In the genomic region with DNA sequence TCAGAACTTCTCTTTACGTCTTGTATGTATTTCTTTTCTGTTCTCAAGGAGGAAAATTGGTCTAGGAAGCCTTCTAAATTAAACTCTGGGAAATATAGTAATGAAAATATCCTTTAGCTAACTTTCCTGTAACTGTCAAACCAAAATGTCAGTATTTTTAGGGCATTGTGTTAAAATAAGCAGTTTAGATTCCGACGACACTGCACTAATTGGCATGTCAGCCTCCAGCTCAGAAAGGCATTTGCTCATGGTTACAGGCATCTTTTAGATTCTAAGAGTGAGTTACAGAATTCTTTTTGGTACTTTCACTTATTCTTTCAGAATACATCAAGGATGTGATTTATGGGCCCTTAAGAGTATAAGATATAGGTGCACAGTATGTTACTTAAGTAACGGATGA, we compare ENCODE assay signal across 1 cellular context.
TF ChIP-seq lines count a peak whose summit lies in the region.

No MANE protein-coding gene starts in this region.

TF ChIP-seq in HepG2, 621 proteins besides CTCF, POLR2A, EP300 and RAD21 (continued from another document):
- TF ChIP-seq, protein P1, sequence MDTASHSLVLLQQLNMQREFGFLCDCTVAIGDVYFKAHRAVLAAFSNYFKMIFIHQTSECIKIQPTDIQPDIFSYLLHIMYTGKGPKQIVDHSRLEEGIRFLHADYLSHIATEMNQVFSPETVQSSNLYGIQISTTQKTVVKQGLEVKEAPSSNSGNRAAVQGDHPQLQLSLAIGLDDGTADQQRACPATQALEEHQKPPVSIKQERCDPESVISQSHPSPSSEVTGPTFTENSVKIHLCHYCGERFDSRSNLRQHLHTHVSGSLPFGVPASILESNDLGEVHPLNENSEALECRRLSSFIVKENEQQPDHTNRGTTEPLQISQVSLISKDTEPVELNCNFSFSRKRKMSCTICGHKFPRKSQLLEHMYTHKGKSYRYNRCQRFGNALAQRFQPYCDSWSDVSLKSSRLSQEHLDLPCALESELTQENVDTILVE (CRISPR knock-in tag; IDR thresholded peaks at IDR 0.05): no peak
- TF ChIP-seq, protein P2, sequence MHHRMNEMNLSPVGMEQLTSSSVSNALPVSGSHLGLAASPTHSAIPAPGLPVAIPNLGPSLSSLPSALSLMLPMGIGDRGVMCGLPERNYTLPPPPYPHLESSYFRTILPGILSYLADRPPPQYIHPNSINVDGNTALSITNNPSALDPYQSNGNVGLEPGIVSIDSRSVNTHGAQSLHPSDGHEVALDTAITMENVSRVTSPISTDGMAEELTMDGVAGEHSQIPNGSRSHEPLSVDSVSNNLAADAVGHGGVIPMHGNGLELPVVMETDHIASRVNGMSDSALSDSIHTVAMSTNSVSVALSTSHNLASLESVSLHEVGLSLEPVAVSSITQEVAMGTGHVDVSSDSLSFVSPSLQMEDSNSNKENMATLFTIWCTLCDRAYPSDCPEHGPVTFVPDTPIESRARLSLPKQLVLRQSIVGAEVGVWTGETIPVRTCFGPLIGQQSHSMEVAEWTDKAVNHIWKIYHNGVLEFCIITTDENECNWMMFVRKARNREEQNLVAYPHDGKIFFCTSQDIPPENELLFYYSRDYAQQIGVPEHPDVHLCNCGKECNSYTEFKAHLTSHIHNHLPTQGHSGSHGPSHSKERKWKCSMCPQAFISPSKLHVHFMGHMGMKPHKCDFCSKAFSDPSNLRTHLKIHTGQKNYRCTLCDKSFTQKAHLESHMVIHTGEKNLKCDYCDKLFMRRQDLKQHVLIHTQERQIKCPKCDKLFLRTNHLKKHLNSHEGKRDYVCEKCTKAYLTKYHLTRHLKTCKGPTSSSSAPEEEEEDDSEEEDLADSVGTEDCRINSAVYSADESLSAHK (CRISPR knock-in tag; IDR thresholded peaks at IDR 0.05; ENCODE audit: borderline replicate concordance): no peak
- no peak for TF ChIP-seq RBM22 (optimal IDR thresholded peaks at IDR 0.05; ENCODE audit: low read length)
